In the genomic region with DNA sequence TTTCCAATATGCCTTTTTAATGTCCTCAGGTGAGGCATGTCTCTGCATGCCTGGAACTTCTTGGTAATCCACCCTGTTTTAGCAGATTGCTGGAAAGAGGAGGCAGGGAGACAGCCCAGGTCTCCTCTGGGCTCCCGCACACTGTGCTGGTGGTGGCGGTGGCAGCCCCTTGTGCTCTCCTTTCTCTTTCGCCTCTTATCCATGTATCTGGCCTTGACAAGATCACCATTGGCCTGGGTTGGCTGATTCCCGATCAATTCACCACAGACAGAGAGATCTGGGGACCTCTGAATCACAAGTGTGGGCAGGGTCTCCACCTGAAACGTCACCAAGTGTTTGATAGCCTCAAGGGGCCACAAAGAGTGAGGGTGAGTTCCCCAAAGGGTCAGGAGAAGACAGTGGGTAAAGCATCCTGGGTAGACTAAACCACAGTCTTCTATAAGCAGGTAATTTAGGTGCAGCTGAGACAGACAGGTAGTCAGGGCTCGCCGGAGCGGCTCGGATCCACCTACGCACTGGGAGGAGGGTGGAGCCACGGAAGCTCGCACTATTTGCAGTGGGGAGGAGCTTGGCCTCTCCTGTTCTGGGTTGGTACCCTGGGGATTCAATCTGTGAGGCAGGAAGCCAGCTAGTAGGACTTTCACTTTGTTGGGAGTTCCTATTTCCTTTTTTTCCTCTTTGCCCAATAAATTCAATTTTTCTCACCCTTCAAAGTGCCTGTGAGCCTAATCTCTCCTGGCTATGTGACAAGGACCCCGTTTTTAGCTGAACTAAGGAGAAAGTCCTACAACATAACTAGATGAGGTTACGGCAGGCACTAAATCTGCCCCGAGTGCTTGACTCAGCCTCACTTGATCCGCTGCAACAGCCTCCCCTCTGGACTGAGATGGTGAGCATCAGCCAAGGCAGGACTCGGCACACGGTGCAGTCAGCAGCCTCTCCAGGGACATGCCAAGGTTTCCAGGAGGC, we compare ENCODE assay signal across 9 cellular contexts. TPM values are rescaled to one million over a fixed set of nuclear protein-coding genes. Genes with fewer than 3 reads are reported as not detected.
DNase-seq lines count a peak whose midpoint lies in the region; ATAC-seq and TF ChIP-seq lines count a peak whose summit lies in the region.
"Had no signal": no experiment of that assay in that cellular context is flagged by ENCODE, and none has a peak within 500 bp of the region (broad histone marks: within the 10 kb centered on the region; RNA-seq: fewer than 3 reads in every experiment).

No MANE protein-coding gene starts in this region.

- BruUV-seq in Caco-2 (replicated peaks; lab: Mats Ljungman, UMichigan) (TSS peak; percentile 72), PC-3 (replicated peaks; lab: Mats Ljungman, UMichigan) (TSS peak; percentile 77)

- H3K4me3 ChIP-seq in Caco-2 (ENCODE audit: low read depth, low read length) (peak overlapping the region; percentile 35), PC-3 (ENCODE audit: low read length) (peak overlapping the region; percentile 74)
- H3K4me3 ChIP-seq: SJSA1 had no signal

- peak overlapping the region; percentile 67 for H3K4me3 Mint-ChIP-seq in Caco-2 (ENCODE audit: unreplicated experiment)
- peak overlapping the region; percentile 77 for H3K4me3 Mint-ChIP-seq in activated naive CD8-positive, alpha-beta T cell treated with anti-CD3 and anti-CD28 coated beads, Interleukin-2, amount 50 U/mL, for 24 hours

- H2AFZ ChIP-seq in PC-3 (ENCODE audit: low read length): peak overlapping the region; percentile 59

- H3K4me1 Mint-ChIP-seq in Caco-2 (ENCODE audit: low read depth, unreplicated experiment): peaks cover 36% of the 10 kb centered on the region
- peaks cover 13% of the 10 kb centered on the region for H3K4me1 Mint-ChIP-seq in activated naive CD8-positive, alpha-beta T cell treated with anti-CD3 and anti-CD28 coated beads, Interleukin-2, amount 50 U/mL, for 24 hours

- peaks cover 5% of the 10 kb centered on the region for H3K9me3 ChIP-seq in Caco-2
- H3K9me3 ChIP-seq in PC-3 (ENCODE audit: low read length): no peaks in the 10 kb centered on the region
- H3K9me3 ChIP-seq: SJSA1 had no signal

- CTCF ChIA-PET in Caco-2 (lab: Charles Lee): no interaction called here
- CTCF ChIA-PET in PC-3 (lab: Charles Lee): interaction anchor here (0.7 to 1.0 kb wide), 2 partner anchors 39 to 42 kb away, joined by 3 read pairs; no protein-coding TSS in a partner anchor

- H3K36me3 ChIP-seq in Caco-2 (ENCODE audit: control insufficient read depth, insufficient read depth, low read length): no peaks in the 10 kb centered on the region
- H3K36me3 ChIP-seq in PC-3 (ENCODE audit: low read depth, low read length): no peaks in the 10 kb centered on the region
- H3K36me3 ChIP-seq: SJSA1 had no signal

- H3K27ac Mint-ChIP-seq in Caco-2 (ENCODE audit: unreplicated experiment): peak overlapping the region; percentile 87
- H3K27ac Mint-ChIP-seq in activated naive CD8-positive, alpha-beta T cell treated with anti-CD3 and anti-CD28 coated beads, Interleukin-2, amount 50 U/mL, for 24 hours: no peak overlapping the region

- peaks cover 19% of the 10 kb centered on the region for H3K36me3 Mint-ChIP-seq in Caco-2 (ENCODE audit: insufficient read depth, unreplicated experiment)
- no peaks in the 10 kb centered on the region for H3K36me3 Mint-ChIP-seq in activated naive CD8-positive, alpha-beta T cell treated with anti-CD3 and anti-CD28 coated beads, Interleukin-2, amount 50 U/mL, for 24 hours (ENCODE audit: low read depth)

- peak overlapping the region; percentile 71 for H3K9ac ChIP-seq in PC-3 (ENCODE audit: low read length)

- H4K20me1 ChIP-seq in PC-3 (ENCODE audit: low read length): no peaks in the 10 kb centered on the region

- DNase-seq in Caco-2 (peak; percentile 73 to 82), GM20000 (ENCODE audit: low spot score) (peak; percentile 69), PC-3 (peak; percentile 93), iPS-NIHi11 (ENCODE audit: low spot score) (peak; percentile 83), GF-D8 (lab: John Stamatoyannopoulos, UW) (no peak)
- DNase-seq in activated naive CD8-positive, alpha-beta T cell treated with anti-CD3 and anti-CD28 coated beads, Interleukin-2, amount 50 U/mL, for 24 hours: peak; percentile 65
- peak; percentile 27 to 50 for DNase-seq in stimulated activated CD4-positive, alpha-beta T cell treated with anti-CD3 and anti-CD28 coated beads, Interleukin-15, amount 100 ng/mL, for 48 hours (ENCODE audit: low read depth in 2 of 2)

- H3K27me3 Mint-ChIP-seq in Caco-2 (ENCODE audit: insufficient read depth, unreplicated experiment): no peaks in the 10 kb centered on the region
- H3K27me3 Mint-ChIP-seq in activated naive CD8-positive, alpha-beta T cell treated with anti-CD3 and anti-CD28 coated beads, Interleukin-2, amount 50 U/mL, for 24 hours: peaks cover 13% of the 10 kb centered on the region

- peaks cover 31% of the 10 kb centered on the region for H3K9me3 Mint-ChIP-seq in Caco-2 (ENCODE audit: unreplicated experiment)
- peaks cover 5% of the 10 kb centered on the region for H3K9me3 Mint-ChIP-seq in activated naive CD8-positive, alpha-beta T cell treated with anti-CD3 and anti-CD28 coated beads, Interleukin-2, amount 50 U/mL, for 24 hours

- H3K79me2 ChIP-seq in PC-3 (ENCODE audit: low read length): no peaks in the 10 kb centered on the region

- POLR2A ChIA-PET in Caco-2 (lab: Charles Lee) (interaction anchor here (1.7 kb wide), 1 partner anchor 23 kb away, joined by 10 read pairs; no protein-coding TSS in a partner anchor), PC-3 (lab: Charles Lee; ENCODE audit: unreplicated experiment) (interaction anchor here (0.6 kb wide), 2 partner anchors 60 to 1975 kb away, joined by 4 to 5 read pairs; no protein-coding TSS in a partner anchor)

- H3K27ac ChIP-seq in PC-3 (ENCODE audit: low read length): peak overlapping the region; percentile 98

- no peak for TF ChIP-seq CTCF in Caco-2 (IDR thresholded peaks at IDR 0.05; ENCODE audit: insufficient read depth in 1 of 2, low read depth in 1 of 2, low read length in 1 of 2, severe bottlenecking in 1 of 2, unreplicated experiment in 1 of 2)
- TF ChIP-seq CTCF in GM20000 (IDR thresholded peaks at IDR 0.05; ENCODE audit: extremely low read depth, missing control alignments): no peak
- no peak for TF ChIP-seq CTCF in PC-3 (conservative IDR thresholded peaks at IDR 0.05; ENCODE audit: low read depth, low read length)

- H3K4me1 ChIP-seq in Caco-2: peaks cover 50% of the 10 kb centered on the region
- H3K4me1 ChIP-seq in PC-3 (ENCODE audit: insufficient read depth, low read length): peaks cover 60% of the 10 kb centered on the region

- H3K9me2 ChIP-seq in PC-3 (replicated peaks; ENCODE audit: low read length): no peaks in the 10 kb centered on the region

- H3K27me3 ChIP-seq in Caco-2 (replicated peaks; ENCODE audit: control insufficient read depth, insufficient read depth, low read length) (no peaks in the 10 kb centered on the region), PC-3 (ENCODE audit: low read length) (no peaks in the 10 kb centered on the region)
- H3K27me3 ChIP-seq: SJSA1 had no signal

- peak overlapping the region; percentile 86 for H3K4me2 ChIP-seq in PC-3 (ENCODE audit: low read length)

- ATAC-seq in HG03521 (IDR thresholded peaks at IDR 0.05; ENCODE audit: unreplicated experiment) (peak; percentile 89), PC-3 (peak; percentile 78)
- ATAC-seq in activated naive CD8-positive, alpha-beta T cell treated with anti-CD3 and anti-CD28 coated beads, Interleukin-2, amount 50 U/mL, for 24 hours: peak; percentile 93

- peaks cover 7% of the 10 kb centered on the region for H3F3A ChIP-seq in PC-3 (ENCODE audit: low read length, unreplicated experiment)

- intact Hi-C loops in Caco-2 (cut with micrococcal nuclease; ENCODE audit: unreplicated experiment) (loop anchor here (1.0 kb wide), 1 partner anchor 23 kb away; no protein-coding TSS in a partner anchor), PC-3 (cut with micrococcal nuclease) (no loop called here)

RNA-seq across cellular contexts. Expression of a gene that starts 57.6 kb away (rescaled TPM):
- total RNA-seq in Caco-2 (2022) (6.1 and 6.2 TPM in 2 replicates), PC-3 (2014; rRNA removed) (11.6 and 14.3 TPM in 2 replicates)
